ENCODE assay signal across 19 cellular contexts in genomic region chr19:43612374-43612773, GRCh38. TPM values are rescaled to one million over a fixed set of nuclear protein-coding genes. Genes with fewer than 3 reads are reported as not detected.
A peak's percentile ranks its signal among the peaks of the same experiment; 100 is the strongest.
DNase-seq lines count a peak whose midpoint lies in the region; TF ChIP-seq lines count a peak whose summit lies in the region.
"Had no signal": no experiment of that assay in that cellular context is flagged by ENCODE, and none has a peak within 500 bp of the region (broad histone marks: within the 10 kb centered on the region; RNA-seq: fewer than 3 reads in every experiment).

No MANE protein-coding gene starts in this region.

- no peaks in the 10 kb centered on the region; the same call in 1 of the 2 replicates for H3K27me3 Mint-ChIP-seq in HFFc6 (ENCODE audit: insufficient read depth)
- H3K27me3 Mint-ChIP-seq in activated naive CD8-positive, alpha-beta T cell treated with anti-CD3 and anti-CD28 coated beads for 36 hours: no peaks in the 10 kb centered on the region
- H3K27me3 Mint-ChIP-seq: CD4-positive, CD25-positive, alpha-beta regulatory T cell had no signal

- H3K9ac ChIP-seq in mesendoderm (ENCODE audit: low read length): no peak overlapping the region

- H3K27ac Mint-ChIP-seq in HFFc6: no peak overlapping the region
- peak overlapping the region; percentile 75 for H3K27ac Mint-ChIP-seq in activated naive CD8-positive, alpha-beta T cell treated with anti-CD3 and anti-CD28 coated beads for 36 hours

- H2AK5ac ChIP-seq in mesendoderm (ENCODE audit: low read length): no peak overlapping the region

- peaks cover 19% of the 10 kb centered on the region for H3K36me3 Mint-ChIP-seq in HFFc6 (ENCODE audit: low read depth)
- H3K36me3 Mint-ChIP-seq in activated naive CD8-positive, alpha-beta T cell treated with anti-CD3 and anti-CD28 coated beads for 36 hours: peaks cover 7% of the 10 kb centered on the region

- H3K18ac ChIP-seq in mesendoderm (ENCODE audit: low read length): no peak overlapping the region

- WGBS in mesendoderm (ENCODE audit: extremely low coverage, insufficient coverage, low lambda C conversion rate): no CpG with 5 or more reads among the region's 12 CpGs

- H3K79me1 ChIP-seq in mesendoderm (ENCODE audit: low read length): peaks cover 1% of the 10 kb centered on the region

- H3K4me1 ChIP-seq in mesendoderm (ENCODE audit: control insufficient read depth, low read depth, low read length): no peaks in the 10 kb centered on the region
- no peaks in the 10 kb centered on the region for H3K4me1 ChIP-seq in right atrium auricular region
- H3K4me1 ChIP-seq: Peyer's patch had no signal

- no peaks in the 10 kb centered on the region for H3K27me3 ChIP-seq in mesendoderm (ENCODE audit: insufficient read depth, low read length, poor library complexity)
- H3K27me3 ChIP-seq in right atrium auricular region: no peaks in the 10 kb centered on the region
- H3K27me3 ChIP-seq: MG63, Peyer's patch, SJSA1 had no signal

- no peak overlapping the region for H3K23ac ChIP-seq in mesendoderm (ENCODE audit: low read length)

- no peak overlapping the region for H2BK15ac ChIP-seq in mesendoderm (replicated peaks; ENCODE audit: low read depth)

- H2BK120ac ChIP-seq in mesendoderm (ENCODE audit: low read depth, low read length): no peak overlapping the region

- H3K56ac ChIP-seq in mesendoderm (ENCODE audit: low read length): no peak overlapping the region

- no peak overlapping the region for H4K5ac ChIP-seq in mesendoderm (ENCODE audit: low read length)

- no peaks in the 10 kb centered on the region for H3K9me3 ChIP-seq in right atrium auricular region
- H3K9me3 ChIP-seq: MG63, Peyer's patch, SJSA1 had no signal

- H3K36me3 ChIP-seq in mesendoderm (ENCODE audit: control insufficient read depth, insufficient read depth, low read length) (no peaks in the 10 kb centered on the region), right atrium auricular region (peaks cover 27% of the 10 kb centered on the region)

- no peak overlapping the region for H3K27ac ChIP-seq in mesendoderm (ENCODE audit: low read depth, low read length)
- H3K27ac ChIP-seq in caudate nucleus (ENCODE audit: low read depth, low read length): no peak overlapping the region
- no peak overlapping the region for H3K27ac ChIP-seq in right atrium auricular region
- H3K27ac ChIP-seq: Peyer's patch, SJSA1 had no signal

- no peak overlapping the region for H4K8ac ChIP-seq in mesendoderm (ENCODE audit: low read depth, low read length)

- no peak overlapping the region for H3K4me3 Mint-ChIP-seq in HFFc6
- no peak overlapping the region for H3K4me3 Mint-ChIP-seq in activated naive CD8-positive, alpha-beta T cell treated with anti-CD3 and anti-CD28 coated beads for 36 hours
- H3K4me3 Mint-ChIP-seq: CD4-positive, CD25-positive, alpha-beta regulatory T cell had no signal

- peaks cover 12% of the 10 kb centered on the region for H3K4me1 Mint-ChIP-seq in HFFc6 (ENCODE audit: low read depth)
- H3K4me1 Mint-ChIP-seq in activated naive CD8-positive, alpha-beta T cell treated with anti-CD3 and anti-CD28 coated beads for 36 hours: peaks cover 10% of the 10 kb centered on the region

- no peak for DNase-seq in HFFc6
- DNase-seq in activated naive CD8-positive, alpha-beta T cell treated with anti-CD3 and anti-CD28 coated beads for 36 hours: no peak
- DNase-seq in mesendoderm: peak; percentile 5
- no peak for DNase-seq in caudate nucleus (lab: John Stamatoyannopoulos, UW)
- DNase-seq in right atrium auricular region (ENCODE audit: low spot score): no peak
- DNase-seq: CD4-positive, CD25-positive, alpha-beta regulatory T cell; EL; GF-D8; Kasumi-1; MG63; NCI-H1417; NCI-H1694 treated with DMSO at 0.1 percent for 48 hours; NCI-H2081 treated with DMSO at 0.1 percent for 48 hours; NCI-H2171 treated with DMSO at 0.1 percent for 48 hours; NCI-H526; Peyer's patch had no signal

- H2BK5ac ChIP-seq in mesendoderm (ENCODE audit: low read length): no peak overlapping the region

- H3K79me2 ChIP-seq in mesendoderm (ENCODE audit: control insufficient read depth, insufficient read depth, low read length): no peaks in the 10 kb centered on the region

- no peak overlapping the region for H3K4me2 ChIP-seq in mesendoderm (ENCODE audit: low read length)

- no peak overlapping the region for H3K4ac ChIP-seq in mesendoderm (ENCODE audit: low read depth, low read length)

- H3K9me3 Mint-ChIP-seq in HFFc6: no peaks in the 10 kb centered on the region
- H3K9me3 Mint-ChIP-seq in activated naive CD8-positive, alpha-beta T cell treated with anti-CD3 and anti-CD28 coated beads for 36 hours: no peaks in the 10 kb centered on the region
- H3K9me3 Mint-ChIP-seq: CD4-positive, CD25-positive, alpha-beta regulatory T cell had no signal

- TF ChIP-seq CTCF in HFFc6 (IDR thresholded peaks at IDR 0.05): 0 out of 2 replicates have a peak, but pooled peaks have one; percentile 22
- TF ChIP-seq CTCF in right atrium auricular region (IDR thresholded peaks at IDR 0.05): no peak

- no peak overlapping the region for H3K4me3 ChIP-seq in mesendoderm (ENCODE audit: low read length)
- H3K4me3 ChIP-seq in right atrium auricular region: no peak overlapping the region
- H3K4me3 ChIP-seq: MG63, Peyer's patch, SJSA1 had no signal

RNA-seq across cellular contexts. Expression of gene SRRM5, which starts 0.5 kb away (rescaled TPM):
- under 1 TPM in 5 of 6 experiments, not detected in 1; 0.11 to 0.31 (median 0.21) TPM for total RNA-seq in HFFc6 (2021; fragmentation: NEBNext Ultra II Directional; extraction: Animal tissue kit (Norgen Biotek cat#: 25700))
- under 1 TPM; 0.54 to 0.60 TPM for total RNA-seq in activated naive CD8-positive, alpha-beta T cell treated with anti-CD3 and anti-CD28 coated beads for 36 hours
- polyA plus RNA-seq in mesendoderm (2013, experiment 1 of 2): 0.08 TPM
- 0.08 TPM for polyA plus RNA-seq in mesendoderm (2013, experiment 2 of 2)
- total RNA-seq in right atrium auricular region: under 1 TPM in 1 of 2 donors, not detected in 1; 0.28 TPM
- total RNA-seq: H4, SJSA1 had no signal

RNA-seq across cellular contexts. Expression of gene ZNF428, which starts 7.1 kb away (rescaled TPM):
- 10 to 100 TPM; 32.2 to 42.2 (median 37.3) TPM for total RNA-seq in HFFc6 (2021; fragmentation: NEBNext Ultra II Directional; extraction: Animal tissue kit (Norgen Biotek cat#: 25700))
- total RNA-seq in activated naive CD8-positive, alpha-beta T cell treated with anti-CD3 and anti-CD28 coated beads for 36 hours: 10 to 100 TPM; 16.8 to 19.7 TPM
- polyA plus RNA-seq in mesendoderm (2013, experiment 1 of 2): 8.1 TPM
- polyA plus RNA-seq in mesendoderm (2013, experiment 2 of 2): 8.6 TPM
- total RNA-seq in right atrium auricular region: 10 to 100 TPM; 23.4 to 25.7 TPM

RNA-seq across cellular contexts. Expression of gene ZNF576, which starts 16.0 kb away (rescaled TPM):
- total RNA-seq in HFFc6 (2021; fragmentation: NEBNext Ultra II Directional; extraction: Animal tissue kit (Norgen Biotek cat#: 25700)): 10 to 100 TPM; 18.1 to 20.8 (median 20.0) TPM
- 10 to 100 TPM; 11.7 to 14.9 TPM for total RNA-seq in activated naive CD8-positive, alpha-beta T cell treated with anti-CD3 and anti-CD28 coated beads for 36 hours
- 19.7 TPM for polyA plus RNA-seq in mesendoderm (2013, experiment 1 of 2)
- polyA plus RNA-seq in mesendoderm (2013, experiment 2 of 2): 20.0 TPM
- 10 to 100 TPM in 1 of 2 donors, 1 to 10 TPM in 1; 8.9 to 16.4 TPM for total RNA-seq in right atrium auricular region

RNA-seq across cellular contexts. Expression of gene IRGQ, which starts 16.4 kb away (rescaled TPM):
- 10 to 100 TPM; 19.5 to 24.7 (median 21.2) TPM for total RNA-seq in HFFc6 (2021; fragmentation: NEBNext Ultra II Directional; extraction: Animal tissue kit (Norgen Biotek cat#: 25700))
- 10 to 100 TPM; 19.8 to 24.6 TPM for total RNA-seq in activated naive CD8-positive, alpha-beta T cell treated with anti-CD3 and anti-CD28 coated beads for 36 hours
- polyA plus RNA-seq in mesendoderm (2013, experiment 1 of 2): 10.8 TPM
- 9.5 TPM for polyA plus RNA-seq in mesendoderm (2013, experiment 2 of 2)
- 10 to 100 TPM; 24.7 to 25.9 TPM for total RNA-seq in right atrium auricular region

RNA-seq across cellular contexts. Expression of gene CADM4, which starts 27.3 kb away (rescaled TPM):
- 1 to 10 TPM in 2 of 6 experiments, under 1 TPM in 4; 0.43 to 1.3 (median 0.82) TPM for total RNA-seq in HFFc6 (2021; fragmentation: NEBNext Ultra II Directional; extraction: Animal tissue kit (Norgen Biotek cat#: 25700))
- under 1 TPM; 0.26 to 0.29 TPM for total RNA-seq in activated naive CD8-positive, alpha-beta T cell treated with anti-CD3 and anti-CD28 coated beads for 36 hours
- polyA plus RNA-seq in mesendoderm (2013, experiment 1 of 2): 9.1 TPM
- polyA plus RNA-seq in mesendoderm (2013, experiment 2 of 2): 9.5 TPM
- 1 to 10 TPM; 6.6 to 9.6 TPM for total RNA-seq in right atrium auricular region
- total RNA-seq: OCI-LY7, SJSA1 had no signal
- polyA plus RNA-seq: CD4-positive, CD25-positive, alpha-beta regulatory T cell had no signal
